Comparison of ENCODE assay signal across 10 cellular contexts in the genomic region with DNA sequence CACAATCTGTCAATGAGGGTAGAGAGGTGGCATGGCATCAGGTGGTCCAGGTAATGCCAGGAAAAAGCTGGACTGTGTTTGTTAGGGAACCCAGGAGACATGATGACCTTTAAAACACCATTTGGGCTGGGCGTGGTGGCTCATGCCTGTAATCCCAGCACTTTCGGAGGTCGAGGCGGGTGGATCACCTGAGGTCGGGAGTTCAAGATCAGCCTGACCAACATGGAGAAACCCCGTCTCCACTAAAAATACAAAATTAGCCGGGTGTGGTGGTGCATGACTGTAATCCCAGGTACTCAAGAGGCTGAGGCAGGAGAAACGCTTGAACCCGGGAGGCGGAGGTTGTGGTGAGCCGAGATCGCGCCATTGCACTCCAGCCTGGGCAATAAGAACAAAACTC. TPM values are rescaled to one million over a fixed set of nuclear protein-coding genes. Genes with fewer than 3 reads are reported as not detected.
DNase-seq lines count a peak whose midpoint lies in the region; ATAC-seq and TF ChIP-seq lines count a peak whose summit lies in the region.
"Not testable (repeated sequence)": the region's sequence is repeated elsewhere in the genome, so short reads cannot be mapped to it uniquely, and the experiment has no call there.
"Had no signal": no experiment of that assay in that cellular context is flagged by ENCODE, and none has a peak within 500 bp of the region (broad histone marks: within the 10 kb centered on the region; RNA-seq: fewer than 3 reads in every experiment).

No MANE protein-coding gene starts in this region.

- not testable (repeated sequence) for H3K36me3 ChIP-seq in CD8-positive, alpha-beta T cell (ENCODE audit: insufficient read depth, low read length); liver (ENCODE audit: control insufficient read depth in 4 of 4, insufficient read depth in 3 of 4, low read depth in 1 of 4, low read length in 3 of 4)

- TF ChIP-seq CTCF in CD8-positive, alpha-beta T cell (IDR thresholded peaks at IDR 0.05); chondrocyte (IDR thresholded peaks at IDR 0.05); liver (IDR thresholded peaks at IDR 0.05; ENCODE audit: low read depth, low read length, missing input control); nephron progenitor cell (IDR thresholded peaks at IDR 0.05): not testable (repeated sequence)

- H3K9me3 ChIP-seq in CD8-positive, alpha-beta T cell (ENCODE audit: low read length); liver (ENCODE audit: control insufficient read depth in 4 of 4, low read length in 3 of 4): not testable (repeated sequence)

- TF ChIP-seq RAD21 in liver (IDR thresholded peaks at IDR 0.05) = not testable (repeated sequence)

- H3K27ac Mint-ChIP-seq in CD8-positive, alpha-beta T cell = not testable (repeated sequence)
- peak overlapping the region; percentile 16 for H3K27ac Mint-ChIP-seq in T-helper 1 cell treated with Interleukin-12 subunit alpha and Interleukin-12 subunit beta and Interleukin-4 antibody, amounts not matched to agents 30 μg/mL and 1 μg/mL, for 36 hours
- peak overlapping the region; percentile 95 for H3K27ac Mint-ChIP-seq in activated T-cell treated with anti-CD3 and anti-CD28 coated beads, Interleukin-2, amount 50 U/mL, for 24 hours
- H3K27ac Mint-ChIP-seq in activated naive CD4-positive, alpha-beta T cell treated with anti-CD3 and anti-CD28 coated beads, Interleukin-2, amount 50 U/mL, for 72 hours = peak overlapping the region; percentile 73 to 93
- peak overlapping the region; percentile 41 for H3K27ac Mint-ChIP-seq in chondrocyte (ENCODE audit: unreplicated experiment)
- H3K27ac Mint-ChIP-seq in nephron progenitor cell = peak overlapping the region; percentile 94
- peak overlapping the region; percentile 46 for H3K27ac Mint-ChIP-seq in stimulated activated naive CD8-positive, alpha-beta T cell treated with anti-CD3 and anti-CD28 coated beads, Interleukin-15, Interleukin-2, amounts not matched to agents 100 ng/mL and 50 ng/mL, for 24 hours

- POLR2A ChIA-PET in CD8-positive, alpha-beta T cell (lab: Charles Lee) = interaction anchor here (1.1 kb wide), 1 partner anchor 26 kb away, joined by 4 read pairs; the partner anchor contains the start of gene TUFM

- H3K4me1 Mint-ChIP-seq in CD8-positive, alpha-beta T cell (ENCODE audit: low read depth) = peaks cover 22% of the 10 kb centered on the region
- peaks cover 19% of the 10 kb centered on the region for H3K4me1 Mint-ChIP-seq in T-helper 1 cell treated with Interleukin-12 subunit alpha and Interleukin-12 subunit beta and Interleukin-4 antibody, amounts not matched to agents 30 μg/mL and 1 μg/mL, for 36 hours (ENCODE audit: low read depth)
- H3K4me1 Mint-ChIP-seq in activated T-cell treated with anti-CD3 and anti-CD28 coated beads, Interleukin-2, amount 50 U/mL, for 24 hours (ENCODE audit: low read depth) = peaks cover 33% of the 10 kb centered on the region
- H3K4me1 Mint-ChIP-seq in chondrocyte (ENCODE audit: low read depth) (peaks cover 22% of the 10 kb centered on the region), nephron progenitor cell (peaks cover 33% of the 10 kb centered on the region)
- H3K4me1 Mint-ChIP-seq in stimulated activated naive CD8-positive, alpha-beta T cell treated with anti-CD3 and anti-CD28 coated beads, Interleukin-15, Interleukin-2, amounts not matched to agents 100 ng/mL and 50 ng/mL, for 24 hours (ENCODE audit: low read depth) = peaks cover 41% of the 10 kb centered on the region

- not testable (repeated sequence) for H3K27me3 Mint-ChIP-seq in CD8-positive, alpha-beta T cell (ENCODE audit: low read depth); T-helper 1 cell treated with Interleukin-12 subunit alpha and Interleukin-12 subunit beta and Interleukin-4 antibody, amounts not matched to agents 30 μg/mL and 1 μg/mL, for 36 hours (ENCODE audit: low read depth); activated T-cell treated with anti-CD3 and anti-CD28 coated beads, Interleukin-2, amount 50 U/mL, for 24 hours; chondrocyte (ENCODE audit: low read depth); nephron progenitor cell (ENCODE audit: low read depth, poor library complexity); stimulated activated naive CD8-positive, alpha-beta T cell treated with anti-CD3 and anti-CD28 coated beads, Interleukin-15, Interleukin-2, amounts not matched to agents 100 ng/mL and 50 ng/mL, for 24 hours

- H3K9ac ChIP-seq in liver (ENCODE audit: low read depth in 1 of 2, low read length in 2 of 2) = not testable (repeated sequence)

- H3K4me3 ChIP-seq in CD8-positive, alpha-beta T cell (ENCODE audit: low read depth, low read length); liver (ENCODE audit: low read depth in 1 of 3, low read length in 3 of 3): not testable (repeated sequence)

- WGBS in liver = 91% methylated on average over 13 of the region's 13 CpGs

- not testable (repeated sequence) for H3K27me3 ChIP-seq in CD8-positive, alpha-beta T cell (ENCODE audit: insufficient read depth, low read length); liver (ENCODE audit: control insufficient read depth in 4 of 4, insufficient read depth in 4 of 4, low read length in 3 of 4)

- intact Hi-C loops in CD8-positive, alpha-beta T cell (cut with DNase I, micrococcal nuclease) = not testable (repeated sequence)

- CTCF ChIA-PET in CD8-positive, alpha-beta T cell (lab: Charles Lee) = interaction anchor here (1.4 to 4.0 kb wide), 3 partner anchors 9 to 124 kb away, joined by 5 to 15 read pairs (median 6); partner anchors contain the start of gene TUFM

- not testable (repeated sequence) for H3K9me3 Mint-ChIP-seq in CD8-positive, alpha-beta T cell; T-helper 1 cell treated with Interleukin-12 subunit alpha and Interleukin-12 subunit beta and Interleukin-4 antibody, amounts not matched to agents 30 μg/mL and 1 μg/mL, for 36 hours; activated T-cell treated with anti-CD3 and anti-CD28 coated beads, Interleukin-2, amount 50 U/mL, for 24 hours; activated naive CD4-positive, alpha-beta T cell treated with anti-CD3 and anti-CD28 coated beads, Interleukin-2, amount 50 U/mL, for 72 hours; chondrocyte (ENCODE audit: low read depth); nephron progenitor cell; stimulated activated naive CD8-positive, alpha-beta T cell treated with anti-CD3 and anti-CD28 coated beads, Interleukin-15, Interleukin-2, amounts not matched to agents 100 ng/mL and 50 ng/mL, for 24 hours

- H3K27ac ChIP-seq in CD8-positive, alpha-beta T cell (ENCODE audit: low read depth, low read length) = not testable (repeated sequence)
- peak overlapping the region; percentile 46 to 59 for H3K27ac ChIP-seq in liver (ENCODE audit: low read depth in 1 of 2, low read length in 2 of 2)

- H3K4me3 Mint-ChIP-seq in CD8-positive, alpha-beta T cell = peak overlapping the region; percentile 13
- peak overlapping the region; percentile 51 for H3K4me3 Mint-ChIP-seq in T-helper 1 cell treated with Interleukin-12 subunit alpha and Interleukin-12 subunit beta and Interleukin-4 antibody, amounts not matched to agents 30 μg/mL and 1 μg/mL, for 36 hours
- not testable (repeated sequence) for H3K4me3 Mint-ChIP-seq in activated T-cell treated with anti-CD3 and anti-CD28 coated beads, Interleukin-2, amount 50 U/mL, for 24 hours; chondrocyte (ENCODE audit: unreplicated experiment)
- H3K4me3 Mint-ChIP-seq in nephron progenitor cell = peak overlapping the region; percentile 90
- H3K4me3 Mint-ChIP-seq in stimulated activated naive CD8-positive, alpha-beta T cell treated with anti-CD3 and anti-CD28 coated beads, Interleukin-15, Interleukin-2, amounts not matched to agents 100 ng/mL and 50 ng/mL, for 24 hours = peak overlapping the region; percentile 62

- H3K4me1 ChIP-seq in CD8-positive, alpha-beta T cell (ENCODE audit: insufficient read depth, low read length) = peaks cover 18% of the 10 kb centered on the region
- peaks cover 10 to 42% (median 31%) of the 10 kb centered on the region in 4 donors for H3K4me1 ChIP-seq in liver (ENCODE audit: control insufficient read depth in 4 of 4, insufficient read depth in 4 of 4, low read length in 3 of 4)

- ATAC-seq in CD8-positive, alpha-beta T cell; activated naive CD4-positive, alpha-beta T cell treated with anti-CD3 and anti-CD28 coated beads, Interleukin-2, amount 50 U/mL, for 72 hours: not testable (repeated sequence)

- not testable (repeated sequence) for DNase-seq in CD8-positive, alpha-beta T cell; activated T-cell treated with anti-CD3 and anti-CD28 coated beads, Interleukin-2, amount 50 U/mL, for 24 hours; activated naive CD4-positive, alpha-beta T cell treated with anti-CD3 and anti-CD28 coated beads, Interleukin-2, amount 50 U/mL, for 72 hours (ENCODE audit: low spot score in 2 of 2); chondrocyte (ENCODE audit: low spot score); nephron progenitor cell

- H3K36me3 Mint-ChIP-seq in CD8-positive, alpha-beta T cell = peaks cover 25% of the 10 kb centered on the region
- peaks cover 20% of the 10 kb centered on the region for H3K36me3 Mint-ChIP-seq in T-helper 1 cell treated with Interleukin-12 subunit alpha and Interleukin-12 subunit beta and Interleukin-4 antibody, amounts not matched to agents 30 μg/mL and 1 μg/mL, for 36 hours (ENCODE audit: low read depth)
- H3K36me3 Mint-ChIP-seq in activated T-cell treated with anti-CD3 and anti-CD28 coated beads, Interleukin-2, amount 50 U/mL, for 24 hours (ENCODE audit: low read depth) = peaks cover 50% of the 10 kb centered on the region
- peaks cover 31% of the 10 kb centered on the region in 2 donors for H3K36me3 Mint-ChIP-seq in activated naive CD4-positive, alpha-beta T cell treated with anti-CD3 and anti-CD28 coated beads, Interleukin-2, amount 50 U/mL, for 72 hours
- not testable (repeated sequence) for H3K36me3 Mint-ChIP-seq in chondrocyte (ENCODE audit: low read depth)
- H3K36me3 Mint-ChIP-seq in nephron progenitor cell (ENCODE audit: low read depth) = peaks cover 32% of the 10 kb centered on the region
- peaks cover 38% of the 10 kb centered on the region for H3K36me3 Mint-ChIP-seq in stimulated activated naive CD8-positive, alpha-beta T cell treated with anti-CD3 and anti-CD28 coated beads, Interleukin-15, Interleukin-2, amounts not matched to agents 100 ng/mL and 50 ng/mL, for 24 hours (ENCODE audit: low read depth)

RNA-seq across cellular contexts. Expression of gene ATXN2L, which starts 2.3 kb away (rescaled TPM):
- 100 to 1,000 TPM; 309 to 322 TPM for total RNA-seq in CD8-positive, alpha-beta T cell
- total RNA-seq in activated naive CD4-positive, alpha-beta T cell treated with anti-CD3 and anti-CD28 coated beads, Interleukin-2, amount 50 U/mL, for 72 hours = 100 to 1,000 TPM; 317 to 377 TPM
- total RNA-seq in chondrocyte (152 to 186 TPM (median 185 TPM) in 3 replicates), liver (10 to 100 TPM; 37.0 to 40.7 TPM)
- polyA plus RNA-seq in liver = 10 to 100 TPM; 23.1 to 28.7 TPM

RNA-seq across cellular contexts. Expression of gene TUFM, which starts 25.6 kb away (rescaled TPM):
- total RNA-seq in CD8-positive, alpha-beta T cell = 100 to 1,000 TPM; 111 to 119 TPM
- 100 to 1,000 TPM; 235 to 315 TPM for total RNA-seq in activated naive CD4-positive, alpha-beta T cell treated with anti-CD3 and anti-CD28 coated beads, Interleukin-2, amount 50 U/mL, for 72 hours
- total RNA-seq in chondrocyte (91.1 to 120 TPM (median 95.0 TPM) in 3 replicates), liver (10 to 100 TPM; 90.4 to 96.0 TPM)
- polyA plus RNA-seq in liver = 100 to 1,000 TPM; 177 to 191 TPM

RNA-seq across cellular contexts. Expression of gene SH2B1, which starts 43.1 kb away (rescaled TPM):
- total RNA-seq in CD8-positive, alpha-beta T cell = 10 to 100 TPM; 50.7 to 53.5 TPM
- total RNA-seq in activated naive CD4-positive, alpha-beta T cell treated with anti-CD3 and anti-CD28 coated beads, Interleukin-2, amount 50 U/mL, for 72 hours = 10 to 100 TPM; 41.1 to 55.5 TPM
- total RNA-seq in chondrocyte = 36.4 to 48.1 TPM (median 38.1 TPM) in 3 replicates
- 10 to 100 TPM in 1 of 2 donors, 1 to 10 TPM in 1; 8.3 to 10.5 TPM for total RNA-seq in liver
- 10 to 100 TPM in 1 of 2 donors, 1 to 10 TPM in 1; 4.9 to 13.0 TPM for polyA plus RNA-seq in liver

RNA-seq across cellular contexts. Expression of gene ATP2A1, which starts 57.7 kb away (rescaled TPM):
- under 1 TPM; 0.24 to 0.97 TPM for total RNA-seq in CD8-positive, alpha-beta T cell
- 1 to 10 TPM; 4.7 to 7.4 TPM for total RNA-seq in activated naive CD4-positive, alpha-beta T cell treated with anti-CD3 and anti-CD28 coated beads, Interleukin-2, amount 50 U/mL, for 72 hours
- 0.31 to 1.8 TPM (median 0.42 TPM) in 3 replicates for total RNA-seq in chondrocyte
- under 1 TPM; 0.09 to 0.17 TPM for total RNA-seq in liver
- under 1 TPM; 0.07 to 0.23 TPM for polyA plus RNA-seq in liver
- total RNA-seq: M059J, RPMI7951 had no signal
